Comparison of ENCODE assay signal across 16 cellular contexts in the genomic region with DNA sequence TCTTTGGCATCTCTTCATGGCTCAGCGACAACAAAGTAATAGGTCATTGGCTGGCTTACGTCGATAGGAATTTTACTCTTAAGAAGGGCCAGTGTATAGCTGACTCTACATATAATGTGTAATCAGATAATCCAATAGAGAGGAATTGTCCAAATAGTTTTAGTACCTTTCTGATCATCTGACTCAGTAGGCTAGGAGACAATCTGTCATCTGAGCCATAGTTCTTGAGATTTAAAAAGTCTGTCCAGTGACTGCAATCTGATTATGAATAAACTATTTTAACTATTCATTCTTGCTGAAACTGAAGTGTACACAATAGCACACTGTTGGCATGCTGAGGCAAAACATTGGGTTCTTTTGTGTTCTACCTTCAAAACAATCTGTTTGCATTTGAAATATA. TPM values are rescaled to one million over a fixed set of nuclear protein-coding genes. Genes with fewer than 3 reads are reported as not detected.
A peak's percentile ranks its signal among the peaks of the same experiment; 100 is the strongest.
DNase-seq lines count a peak whose midpoint lies in the region; ATAC-seq and TF ChIP-seq lines count a peak whose summit lies in the region.
"Had no signal": no experiment of that assay in that cellular context is flagged by ENCODE, and none has a peak within 500 bp of the region (broad histone marks: within the 10 kb centered on the region; RNA-seq: fewer than 3 reads in every experiment).

No MANE protein-coding gene starts in this region.

- H3K27me3 ChIP-seq in GM23338 (ENCODE audit: insufficient read depth) = no peaks in the 10 kb centered on the region
- no peaks in the 10 kb centered on the region for H3K27me3 ChIP-seq in osteoblast (ENCODE audit: insufficient read depth, low read length)

- H3F3A ChIP-seq in GM23338 (replicated peaks; ENCODE audit: low read depth) = peaks cover 8% of the 10 kb centered on the region; the same call in 1 of the 2 replicates

- H3K4me2 ChIP-seq in GM23338 (no peak overlapping the region), osteoblast (ENCODE audit: insufficient read depth, low read length) (no peak overlapping the region)

- DNase-seq in GM23338 (ENCODE audit: low spot score) (no peak), NCI-H82 (lab: John Stamatoyannopoulos, UW) (peak; percentile 74), fibroblast of gingiva (ENCODE audit: low read depth) (peak; percentile 8), retinal pigment epithelial cell (ENCODE audit: low read depth) (peak; percentile 88), NCI-H1417 treated with DMSO at 0.1 percent for 48 hours (lab: John Stamatoyannopoulos, UW) (no peak), osteoblast (ENCODE audit: insufficient read length, low spot score, missing footprints) (no peak)
- DNase-seq: H9, Karpas-422, NCI-H2029, PC-3, SIG-M5 had no signal

- no peaks in the 10 kb centered on the region for H3K9me2 ChIP-seq in GM23338 (ENCODE audit: insufficient read depth)

- H3K9me3 ChIP-seq in osteoblast (ENCODE audit: low read depth, low read length) = no peaks in the 10 kb centered on the region

- H3K4me1 ChIP-seq in GM23338 (ENCODE audit: insufficient read depth) (peaks cover 16% of the 10 kb centered on the region), osteoblast (ENCODE audit: insufficient read depth, low read length) (no peaks in the 10 kb centered on the region)

- ATAC-seq in GM23338 = no peak
- no peak for ATAC-seq in HG02840 (IDR thresholded peaks at IDR 0.05; ENCODE audit: low FRiP score, unreplicated experiment)
- ATAC-seq: PC-3 had no signal

- no peak overlapping the region for H3K27ac Mint-ChIP-seq in GM23338
- H3K27ac Mint-ChIP-seq: CD14-positive monocyte, H9, IgD-negative memory B cell had no signal

- H3K36me3 ChIP-seq in GM23338 (ENCODE audit: insufficient read depth) (no peaks in the 10 kb centered on the region; the same call in 1 of the 2 replicates), osteoblast (ENCODE audit: insufficient read depth, low read length) (peaks cover 2% of the 10 kb centered on the region)

- H3K36me3 Mint-ChIP-seq in GM23338 (ENCODE audit: low read depth) = peaks cover 11% of the 10 kb centered on the region; the same call in 1 of the 3 replicates

- peaks cover 11% of the 10 kb centered on the region for H3K4me1 Mint-ChIP-seq in GM23338
- H3K4me1 Mint-ChIP-seq: IgD-negative memory B cell had no signal

- H3K9me3 Mint-ChIP-seq in GM23338 = no peaks in the 10 kb centered on the region; the same call in 2 of the 3 replicates
- H3K9me3 Mint-ChIP-seq: CD14-positive monocyte, H9, IgD-negative memory B cell had no signal

- TF ChIP-seq CTCF in GM23338 (conservative IDR thresholded peaks at IDR 0.05; ENCODE audit: low read depth in 2 of 2) (no peak), retinal pigment epithelial cell (conservative IDR thresholded peaks at IDR 0.05; ENCODE audit: low read depth, low read length) (no peak), osteoblast (IDR thresholded peaks at IDR 0.05; ENCODE audit: extremely low read depth, low read depth, low read length) (no peak)

- H3K4me3 ChIP-seq in GM23338 (no peak overlapping the region), retinal pigment epithelial cell (ENCODE audit: low read length) (no peak overlapping the region), osteoblast (ENCODE audit: insufficient read depth, low read length) (no peak overlapping the region)

- H3K79me2 ChIP-seq in GM23338 (replicated peaks; ENCODE audit: insufficient read depth) = no peaks in the 10 kb centered on the region
- H3K79me2 ChIP-seq in osteoblast (ENCODE audit: insufficient read depth, low read length) = no peaks in the 10 kb centered on the region

- H3K27ac ChIP-seq in GM23338 (ENCODE audit: low read depth) = peak overlapping the region; percentile 24; the same call in 1 of the 2 replicates
- H3K27ac ChIP-seq in osteoblast (ENCODE audit: low read depth, low read length) = no peak overlapping the region
- H3K27ac ChIP-seq: HL-60, RWPE1 had no signal

- no peaks in the 10 kb centered on the region for H4K20me1 ChIP-seq in GM23338 (replicated peaks; ENCODE audit: insufficient read depth)
- no peaks in the 10 kb centered on the region for H4K20me1 ChIP-seq in osteoblast (ENCODE audit: insufficient read depth, low read length)

- no peak overlapping the region for H2AFZ ChIP-seq in GM23338
- no peak overlapping the region for H2AFZ ChIP-seq in osteoblast (ENCODE audit: low read length)

- H3K27me3 Mint-ChIP-seq in GM23338 (ENCODE audit: insufficient read depth, low read depth, poor library complexity) = no peaks in the 10 kb centered on the region
- H3K27me3 Mint-ChIP-seq: IgD-negative memory B cell had no signal

- no peak overlapping the region for H3K4me3 Mint-ChIP-seq in GM23338
- H3K4me3 Mint-ChIP-seq: CD14-positive monocyte, H9, IgD-negative memory B cell had no signal

TF ChIP-seq in GM23338, 12 proteins besides CTCF, POLR2A, EP300 and RAD21 (continues in another document):
- no peak for TF ChIP-seq ZNF331 (CRISPR knock-in tag; IDR thresholded peaks at IDR 0.05; ENCODE audit: low read depth)
- no peak for TF ChIP-seq EZH2 (IDR thresholded peaks at IDR 0.05; ENCODE audit: low read depth, unreplicated experiment)
- no peak for TF ChIP-seq STAT1 (IDR thresholded peaks at IDR 0.05; ENCODE audit: unreplicated experiment)
- TF ChIP-seq, protein P1, sequence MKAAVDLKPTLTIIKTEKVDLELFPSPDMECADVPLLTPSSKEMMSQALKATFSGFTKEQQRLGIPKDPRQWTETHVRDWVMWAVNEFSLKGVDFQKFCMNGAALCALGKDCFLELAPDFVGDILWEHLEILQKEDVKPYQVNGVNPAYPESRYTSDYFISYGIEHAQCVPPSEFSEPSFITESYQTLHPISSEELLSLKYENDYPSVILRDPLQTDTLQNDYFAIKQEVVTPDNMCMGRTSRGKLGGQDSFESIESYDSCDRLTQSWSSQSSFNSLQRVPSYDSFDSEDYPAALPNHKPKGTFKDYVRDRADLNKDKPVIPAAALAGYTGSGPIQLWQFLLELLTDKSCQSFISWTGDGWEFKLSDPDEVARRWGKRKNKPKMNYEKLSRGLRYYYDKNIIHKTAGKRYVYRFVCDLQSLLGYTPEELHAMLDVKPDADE (IDR thresholded peaks at IDR 0.05) = no peak
- no peak for TF ChIP-seq CREB1 (CRISPR knock-in tag; IDR thresholded peaks at IDR 0.05; ENCODE audit: low read depth)
- no peak for TF ChIP-seq NANOG (IDR thresholded peaks at IDR 0.05; ENCODE audit: borderline replicate concordance)
- no peak for TF ChIP-seq EZH2phosphoT487 (IDR thresholded peaks at IDR 0.05; ENCODE audit: unreplicated experiment)
- TF ChIP-seq, protein P2, sequence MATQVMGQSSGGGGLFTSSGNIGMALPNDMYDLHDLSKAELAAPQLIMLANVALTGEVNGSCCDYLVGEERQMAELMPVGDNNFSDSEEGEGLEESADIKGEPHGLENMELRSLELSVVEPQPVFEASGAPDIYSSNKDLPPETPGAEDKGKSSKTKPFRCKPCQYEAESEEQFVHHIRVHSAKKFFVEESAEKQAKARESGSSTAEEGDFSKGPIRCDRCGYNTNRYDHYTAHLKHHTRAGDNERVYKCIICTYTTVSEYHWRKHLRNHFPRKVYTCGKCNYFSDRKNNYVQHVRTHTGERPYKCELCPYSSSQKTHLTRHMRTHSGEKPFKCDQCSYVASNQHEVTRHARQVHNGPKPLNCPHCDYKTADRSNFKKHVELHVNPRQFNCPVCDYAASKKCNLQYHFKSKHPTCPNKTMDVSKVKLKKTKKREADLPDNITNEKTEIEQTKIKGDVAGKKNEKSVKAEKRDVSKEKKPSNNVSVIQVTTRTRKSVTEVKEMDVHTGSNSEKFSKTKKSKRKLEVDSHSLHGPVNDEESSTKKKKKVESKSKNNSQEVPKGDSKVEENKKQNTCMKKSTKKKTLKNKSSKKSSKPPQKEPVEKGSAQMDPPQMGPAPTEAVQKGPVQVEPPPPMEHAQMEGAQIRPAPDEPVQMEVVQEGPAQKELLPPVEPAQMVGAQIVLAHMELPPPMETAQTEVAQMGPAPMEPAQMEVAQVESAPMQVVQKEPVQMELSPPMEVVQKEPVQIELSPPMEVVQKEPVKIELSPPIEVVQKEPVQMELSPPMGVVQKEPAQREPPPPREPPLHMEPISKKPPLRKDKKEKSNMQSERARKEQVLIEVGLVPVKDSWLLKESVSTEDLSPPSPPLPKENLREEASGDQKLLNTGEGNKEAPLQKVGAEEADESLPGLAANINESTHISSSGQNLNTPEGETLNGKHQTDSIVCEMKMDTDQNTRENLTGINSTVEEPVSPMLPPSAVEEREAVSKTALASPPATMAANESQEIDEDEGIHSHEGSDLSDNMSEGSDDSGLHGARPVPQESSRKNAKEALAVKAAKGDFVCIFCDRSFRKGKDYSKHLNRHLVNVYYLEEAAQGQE (IDR thresholded peaks at IDR 0.05; ENCODE audit: unreplicated experiment) = no peak

RNA-seq across cellular contexts. Expression of a gene that starts 21.4 kb away (rescaled TPM):
- 108 and 116 TPM in 2 replicates for total RNA-seq in GM23338 (2014; rRNA removed; shearing (Covaris generic))
- 130 and 132 TPM in 2 replicates for polyA plus RNA-seq in GM23338 (2016; fragmentation: Nextera tagmentation; extraction: Ambion mirVana)
- total RNA-seq in osteoblast = 29.0 and 32.1 TPM in 2 replicates

Comparison
In these comparisons a context has a peak if more than half of its experiments do, and no peak if none do; other contexts are left out.
1. DNase-seq: peak in NCI-H82 (single experiment), fibroblast of gingiva (single experiment) and retinal pigment epithelial cell (single experiment); none in GM23338 (single experiment), NCI-H1417 treated with DMSO at 0.1 percent for 48 hours (single experiment) and osteoblast (single experiment).